In the genomic region with DNA sequence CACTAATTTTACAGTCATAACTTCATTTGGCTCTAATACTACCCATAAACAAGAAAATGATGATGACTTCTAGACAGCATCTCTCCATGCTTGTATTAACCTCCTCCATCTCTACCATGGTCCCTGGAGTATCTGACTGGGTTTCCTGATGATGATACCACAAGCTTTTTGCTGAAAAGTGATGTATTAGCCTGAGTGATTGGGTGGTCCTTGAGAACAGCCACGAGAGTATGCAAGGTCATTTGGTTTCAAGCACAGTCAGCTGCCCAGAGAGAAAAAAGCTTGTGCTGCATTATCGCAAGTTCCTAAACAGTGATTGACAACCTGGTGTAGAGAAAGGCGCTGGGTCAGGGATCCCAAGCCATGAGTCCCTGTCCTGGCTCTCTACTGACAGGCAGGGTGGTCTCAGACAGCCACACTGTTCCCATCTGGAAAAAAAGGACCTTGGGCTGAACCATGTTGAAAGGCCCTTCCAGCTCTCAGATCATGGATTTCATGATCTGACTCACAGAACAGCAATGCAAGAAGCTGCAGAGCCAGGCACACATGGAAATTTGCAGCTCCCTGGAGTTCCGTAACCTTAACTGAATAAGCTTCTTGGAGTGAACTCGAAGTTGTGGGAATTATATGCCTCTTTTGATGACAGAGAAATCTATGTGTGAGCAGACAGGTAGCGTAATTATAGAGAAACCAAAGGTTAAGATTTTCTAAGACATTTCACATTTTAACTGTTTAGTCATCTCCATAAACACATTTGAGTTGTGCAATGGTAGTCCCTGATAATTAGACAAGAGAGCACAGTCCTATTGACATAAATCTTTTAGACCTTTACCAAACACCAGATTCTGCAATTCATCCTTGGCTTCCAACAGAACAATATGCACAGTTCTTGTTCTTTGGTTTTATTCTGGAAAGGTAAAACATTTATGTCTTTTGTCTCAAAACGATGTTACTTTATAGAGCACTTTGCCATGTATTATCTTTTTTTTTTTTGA, we compare ENCODE assay signal across 17 cellular contexts. TPM values are rescaled to one million over a fixed set of nuclear protein-coding genes. Genes with fewer than 3 reads are reported as not detected.
DNase-seq lines count a peak whose midpoint lies in the region; ATAC-seq, FAIRE-seq and TF ChIP-seq lines count a peak whose summit lies in the region.
"Had no signal": no experiment of that assay in that cellular context is flagged by ENCODE, and none has a peak within 500 bp of the region (broad histone marks: within the 10 kb centered on the region; RNA-seq: fewer than 3 reads in every experiment).

No MANE protein-coding gene starts in this region.

- TF ChIP-seq POLR2A in HepG2 (IDR thresholded peaks at IDR 0.05; ENCODE audit: insufficient read depth in 1 of 2, low read depth in 2 of 2, low read length in 2 of 2) (no peak), right lobe of liver (IDR thresholded peaks at IDR 0.05) (no peak)

- H3K4me1 ChIP-seq in HepG2 (ENCODE audit: insufficient read depth, low read length): peaks cover 17% of the 10 kb centered on the region
- no peaks in the 10 kb centered on the region for H3K4me1 ChIP-seq in right lobe of liver
- no peaks in the 10 kb centered on the region for H3K4me1 ChIP-seq in mucosa of descending colon (ENCODE audit: low read depth)
- H3K4me1 ChIP-seq: neural progenitor cell, spleen had no signal

- H3K9me3 ChIP-seq in HepG2 (ENCODE audit: low read length) (no peaks in the 10 kb centered on the region), right lobe of liver (no peaks in the 10 kb centered on the region), mucosa of descending colon (no peaks in the 10 kb centered on the region)
- H3K9me3 ChIP-seq: spleen had no signal

- TF ChIP-seq RAD21 in HepG2 (CRISPR knock-in tag; IDR thresholded peaks at IDR 0.05): no peak

- H3K27me3 ChIP-seq in HepG2 (ENCODE audit: control insufficient read depth in 1 of 2, insufficient read depth in 2 of 2, low read length in 2 of 2) (peaks cover 1 to 11% of the 10 kb centered on the region in 2 experiments; a peak in 2 of 5 replicates), right lobe of liver (no peaks in the 10 kb centered on the region)
- H3K27me3 ChIP-seq: neural progenitor cell had no signal

- H3K9me3 Mint-ChIP-seq in stimulated activated effector memory CD8-positive, alpha-beta T cell treated with anti-CD3 and anti-CD28 coated beads, Interleukin-12 subunit alpha, Interleukin-12 subunit beta, amount 100 ng/mL, for 72 hours: no peaks in the 10 kb centered on the region
- H3K9me3 Mint-ChIP-seq: neural progenitor cell; T-helper 1 cell treated with Interleukin-12 subunit alpha and Interleukin-12 subunit beta and Interleukin-4 antibody, amounts not matched to agents 30 μg/mL and 1 μg/mL, for 36 hours; type B pancreatic cell had no signal

- no peak for TF ChIP-seq EP300 in HepG2 (IDR thresholded peaks at IDR 0.05; ENCODE audit: low read depth in 2 of 2, low read length in 2 of 2)
- no peak for TF ChIP-seq EP300 in HepG2 (CRISPR knock-in tag; IDR thresholded peaks at IDR 0.05; ENCODE audit: borderline replicate concordance)

- FAIRE-seq in HepG2 (lab: Jason Lieb, UNC): no peak
- FAIRE-seq in GM19239 (lab: Jason Lieb, UNC): no peak
- FAIRE-seq: colon, frontal cortex had no signal

- no peak overlapping the region for H3K9ac ChIP-seq in HepG2 (ENCODE audit: insufficient read depth, low read depth, low read length)
- H3K9ac ChIP-seq: neural progenitor cell had no signal

- H3K36me3 ChIP-seq in HepG2 (replicated peaks in 1 of 2; ENCODE audit: control insufficient read depth in 1 of 2, insufficient read depth in 2 of 2, low read length in 2 of 2): no peaks in the 10 kb centered on the region
- H3K36me3 ChIP-seq in right lobe of liver: no peaks in the 10 kb centered on the region
- H3K36me3 ChIP-seq in mucosa of descending colon (ENCODE audit: low read depth): no peaks in the 10 kb centered on the region
- H3K36me3 ChIP-seq: neural progenitor cell, spleen had no signal

- H2AFZ ChIP-seq in HepG2 (ENCODE audit: low read length): no peak overlapping the region
- H2AFZ ChIP-seq: neural progenitor cell had no signal

- CTCF ChIA-PET in HepG2 (lab: Yijun Ruan, JAX; ENCODE audit: low intra/inter-chr PET ratio, low total read pairs): no interaction called here

- H3K36me3 Mint-ChIP-seq in stimulated activated effector memory CD8-positive, alpha-beta T cell treated with anti-CD3 and anti-CD28 coated beads, Interleukin-12 subunit alpha, Interleukin-12 subunit beta, amount 100 ng/mL, for 72 hours: no peaks in the 10 kb centered on the region
- H3K36me3 Mint-ChIP-seq: neural progenitor cell, type B pancreatic cell had no signal

- no peak overlapping the region for H3K27ac Mint-ChIP-seq in stimulated activated effector memory CD8-positive, alpha-beta T cell treated with anti-CD3 and anti-CD28 coated beads, Interleukin-12 subunit alpha, Interleukin-12 subunit beta, amount 100 ng/mL, for 72 hours
- H3K27ac Mint-ChIP-seq: neural progenitor cell; T-helper 1 cell treated with Interleukin-12 subunit alpha and Interleukin-12 subunit beta and Interleukin-4 antibody, amounts not matched to agents 30 μg/mL and 1 μg/mL, for 36 hours; type B pancreatic cell had no signal

- no peak overlapping the region for H3K27ac ChIP-seq in HepG2 (ENCODE audit: extremely low read length, insufficient read depth, low read length)
- no peak overlapping the region for H3K27ac ChIP-seq in right lobe of liver
- H3K27ac ChIP-seq: neural progenitor cell, spleen had no signal

- 4% methylated on average over 7 of the region's 7 CpGs for WGBS in HepG2 (ENCODE audit: low lambda C conversion rate)
- 46% methylated on average over 7 of the region's 7 CpGs for WGBS in right lobe of liver (ENCODE audit: insufficient coverage, low coverage, low lambda C conversion rate, missing lambda C conversion rate)

- in situ Hi-C loops in HepG2 (cut with HindIII; ENCODE audit: extremely low pct_ligation_motif_present, low pct_unique_long_range_greater_than_20kb): loop anchor here (25.0 kb wide), 1 partner anchor 436 kb away; no protein-coding TSS in a partner anchor

- no peak overlapping the region for H3K4me3 ChIP-seq in HepG2 (replicated peaks in 1 of 3; ENCODE audit: insufficient read depth in 1 of 3, low read depth in 2 of 3, low read length in 3 of 3)
- no peak overlapping the region for H3K4me3 ChIP-seq in right lobe of liver
- H3K4me3 ChIP-seq in mucosa of descending colon: no peak overlapping the region
- H3K4me3 ChIP-seq: neural progenitor cell, spleen had no signal

- ATAC-seq in HepG2: peak; percentile 66
- no peak for ATAC-seq in right lobe of liver
- no peak for ATAC-seq in stimulated activated effector memory CD8-positive, alpha-beta T cell treated with anti-CD3 and anti-CD28 coated beads, Interleukin-12 subunit alpha, Interleukin-12 subunit beta, amount 100 ng/mL, for 72 hours
- ATAC-seq in mucosa of descending colon: no peak

- H3K79me2 ChIP-seq in HepG2 (ENCODE audit: insufficient read depth, low read length): no peaks in the 10 kb centered on the region

- H3K4me1 Mint-ChIP-seq in stimulated activated effector memory CD8-positive, alpha-beta T cell treated with anti-CD3 and anti-CD28 coated beads, Interleukin-12 subunit alpha, Interleukin-12 subunit beta, amount 100 ng/mL, for 72 hours: no peaks in the 10 kb centered on the region
- H3K4me1 Mint-ChIP-seq: neural progenitor cell had no signal

- no peaks in the 10 kb centered on the region for H4K20me1 ChIP-seq in HepG2 (ENCODE audit: insufficient read depth, low read length)

- H3K4me2 ChIP-seq in HepG2 (ENCODE audit: low read depth, low read length): peak overlapping the region; percentile 11; the same call in 1 of the 2 replicates
- H3K4me2 ChIP-seq: neural progenitor cell had no signal

- DNase-seq in HepG2 (ENCODE audit: low spot score): peak; percentile 40
- DNase-seq in right lobe of liver: no peak
- DNase-seq in astrocyte of the hippocampus (ENCODE audit: low read depth, low spot score): peak; percentile 74
- DNase-seq in islet precursor cell: peak; percentile 86
- no peak for DNase-seq in GM19239 (ENCODE audit: insufficient read length, low spot score)
- no peak for DNase-seq in stimulated activated effector memory CD8-positive, alpha-beta T cell treated with anti-CD3 and anti-CD28 coated beads, Interleukin-12 subunit alpha, Interleukin-12 subunit beta, amount 100 ng/mL, for 72 hours (ENCODE audit: low spot score in 2 of 2)
- DNase-seq in mucosa of descending colon: no peak
- DNase-seq in kidney tubule cell (ENCODE audit: low spot score): no peak
- DNase-seq: activated effector memory CD4-positive, alpha-beta T cell treated with Interleukin-2 at 50 U/mL for 16 hours; Kasumi-1; NCI-H2029; spleen had no signal

- intact Hi-C loops in HepG2 (cut with micrococcal nuclease; ENCODE audit: unreplicated experiment) (no loop called here), right lobe of liver (cut with DNase I) (no loop called here), mucosa of descending colon (cut with DNase I, micrococcal nuclease) (no loop called here)

- no peak overlapping the region for H3K4me3 Mint-ChIP-seq in stimulated activated effector memory CD8-positive, alpha-beta T cell treated with anti-CD3 and anti-CD28 coated beads, Interleukin-12 subunit alpha, Interleukin-12 subunit beta, amount 100 ng/mL, for 72 hours
- H3K4me3 Mint-ChIP-seq: neural progenitor cell; T-helper 1 cell treated with Interleukin-12 subunit alpha and Interleukin-12 subunit beta and Interleukin-4 antibody, amounts not matched to agents 30 μg/mL and 1 μg/mL, for 36 hours; type B pancreatic cell had no signal

- TF ChIP-seq CTCF in HepG2 (CRISPR knock-in tag; IDR thresholded peaks at IDR 0.05) (no peak), right lobe of liver (IDR thresholded peaks at IDR 0.05) (no peak), mucosa of descending colon (IDR thresholded peaks at IDR 0.05) (no peak)

- BruUV-seq in HepG2 (replicated peaks; lab: Mats Ljungman, UMichigan): no TSS peak

- POLR2A ChIA-PET in HepG2 (lab: Yijun Ruan, JAX): no interaction called here

RNA-seq across cellular contexts. Expression of gene UBASH3B, which starts 54.1 kb away (rescaled TPM):
- total RNA-seq in HepG2 (2016; rRNA removed; fragmentation: Illumina TruSeq; extraction: Trizol): 4.4 and 5.1 TPM in 2 replicates
- 2.4 and 3.2 TPM in 2 replicates for total RNA-seq in HepG2 (2016; cell fraction: cytosol; rRNA removed; fragmentation: Illumina TruSeq; extraction: Trizol; ENCODE audit: low read depth)
- total RNA-seq in HepG2 (2016; cell fraction: insoluble cytoplasmic fraction; rRNA removed; fragmentation: Illumina TruSeq; extraction: Trizol): 4.3 and 4.5 TPM in 2 replicates
- total RNA-seq in HepG2 (2016; cell fraction: membrane; rRNA removed; fragmentation: Illumina TruSeq; extraction: Trizol): 6.0 and 6.1 TPM in 2 replicates
- 1.9 and 4.4 TPM in 2 replicates for total RNA-seq in HepG2 (2016; cell fraction: nucleus; rRNA removed; fragmentation: Illumina TruSeq; extraction: Trizol)
- 4.8 and 7.6 TPM in 2 replicates for polyA plus RNA-seq in HepG2 (2011; rRNA removed)
- 5.8 and 6.4 TPM in 2 replicates for polyA plus RNA-seq in HepG2 (2011; cell fraction: cytosol; rRNA removed)
- 2.6 and 3.2 TPM in 2 replicates for polyA plus RNA-seq in HepG2 (2011; cell fraction: nucleus; rRNA removed)
- polyA plus RNA-seq in HepG2 (2012): 1.4 and 1.8 TPM in 2 replicates
- polyA plus RNA-seq in HepG2 (2016; cell fraction: cytosol; fragmentation: Illumina TruSeq; extraction: Trizol; ENCODE audit: low read depth): 2.6 and 4.2 TPM in 2 replicates
- polyA plus RNA-seq in HepG2 (2016; cell fraction: insoluble cytoplasmic fraction; fragmentation: Illumina TruSeq; extraction: Trizol; ENCODE audit: low read depth): 4.2 and 4.5 TPM in 2 replicates
- polyA plus RNA-seq in HepG2 (2016; cell fraction: membrane; fragmentation: Illumina TruSeq; extraction: Trizol; ENCODE audit: low read depth): 3.5 and 4.9 TPM in 2 replicates
- 1.9 and 4.2 TPM in 2 replicates for polyA plus RNA-seq in HepG2 (2016; cell fraction: nucleus; fragmentation: Illumina TruSeq; extraction: Trizol; ENCODE audit: insufficient read depth, low read depth)
- polyA minus RNA-seq in HepG2 (2011; rRNA and poly(A)+ RNA removed; ENCODE audit: low replicate concordance): 3.7 and 44.0 TPM in 2 replicates
- 8.9 and 11.7 TPM in 2 replicates for polyA minus RNA-seq in HepG2 (2011; cell fraction: cytosol; rRNA and poly(A)+ RNA removed)
- 5.2 and 7.9 TPM in 2 replicates for polyA minus RNA-seq in HepG2 (2011; cell fraction: nucleus; rRNA and poly(A)+ RNA removed)
- 10 to 100 TPM in 1 of 6 experiments, 1 to 10 TPM in 5; 1.7 to 10.5 (median 2.4) TPM for total RNA-seq in right lobe of liver
- 1 to 10 TPM; 3.5 to 5.9 (median 3.9) TPM for total RNA-seq in mucosa of descending colon

Comparison
In these comparisons a context has a peak if more than half of its experiments do, and no peak if none do; other contexts are left out.
1. DNase-seq: peak in HepG2 (single experiment), astrocyte of the hippocampus (single experiment) and islet precursor cell (single experiment); none in right lobe of liver (0 of 3), GM19239 (single experiment), stimulated activated effector memory CD8-positive, alpha-beta T cell treated with anti-CD3 and anti-CD28 coated beads, Interleukin-12 subunit alpha, Interleukin-12 subunit beta, amount 100 ng/mL, for 72 hours (0 of 2), mucosa of descending colon (0 of 3) and kidney tubule cell (single experiment).